In genomic region chr10:131983780-131984179, GRCh38 we compare ENCODE assay signal across 1 cellular context.
TF ChIP-seq lines count a peak whose summit lies in the region.

No MANE protein-coding gene starts in this region.

TF ChIP-seq in endothelial cell of umbilical vein, 7 proteins besides CTCF, POLR2A, EP300 and RAD21 (continued from another document):
- TF ChIP-seq MYC (IDR thresholded peaks at IDR 0.05; ENCODE audit: low read depth, low read length) (no peak), POLR2AphosphoS5 (IDR thresholded peaks at IDR 0.05; ENCODE audit: insufficient read depth, low read depth, low read length) (peak; percentile 46)
